In the genomic region with DNA sequence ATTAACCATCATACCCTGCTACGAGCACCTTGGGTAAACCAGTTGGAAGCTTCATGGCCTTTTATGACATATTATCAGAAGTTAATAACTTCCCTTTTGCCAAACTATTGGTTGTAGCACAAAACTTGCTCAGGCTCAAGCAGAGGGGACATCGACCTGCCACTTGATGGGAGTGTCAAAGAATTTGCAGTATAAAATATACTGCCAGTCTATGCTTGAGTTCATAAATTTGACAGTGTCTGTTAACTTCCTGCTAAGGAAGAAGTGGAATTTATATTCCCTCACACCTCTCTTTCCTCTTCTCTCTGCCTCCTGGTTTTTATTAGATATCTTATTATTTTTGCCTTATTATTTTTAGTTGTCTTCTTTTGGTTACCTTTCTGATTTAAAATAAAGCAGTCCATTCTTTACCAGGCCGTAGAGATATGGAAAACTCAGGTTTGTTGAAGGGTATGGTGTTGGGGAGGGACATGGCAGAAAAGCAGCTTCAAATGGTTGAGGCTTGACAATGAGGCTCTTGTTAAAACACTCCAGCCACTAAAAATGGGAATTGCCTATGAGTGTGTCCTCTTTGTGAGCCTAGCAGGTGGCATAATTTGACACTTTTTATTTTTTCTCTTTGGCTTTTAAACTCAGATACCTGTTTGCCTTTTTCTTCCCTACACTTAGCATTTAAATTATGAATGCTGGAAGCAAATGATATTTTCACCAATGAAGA, we compare ENCODE assay signal across 17 cellular contexts.
"Had no signal": no experiment of that assay in that cellular context is flagged by ENCODE, and none has a peak within 500 bp of the region (broad histone marks: within the 10 kb centered on the region; RNA-seq: fewer than 3 reads in every experiment).

No MANE protein-coding gene starts in this region.

- H3K27me3 ChIP-seq: ascending aorta, dorsolateral prefrontal cortex, ovary, upper lobe of right lung had no signal

- H3K4me3 Mint-ChIP-seq: activated CD8-positive, alpha-beta memory T cell treated with anti-CD3 and anti-CD28 coated beads, Interleukin-2, amount 10 ng/mL, durations not matched to agents 7 days and 5 days; activated naive CD8-positive, alpha-beta T cell treated with anti-CD3 and anti-CD28 coated beads, Interleukin-2, amount 10 ng/mL, durations not matched to agents 7 days and 5 days; activated T-cell treated with anti-CD3 and anti-CD28 coated beads, Interleukin-2, amount 50 U/mL, for 4 hours; immature natural killer cell; memory B cell; neural crest cell had no signal

- H3K9me3 ChIP-seq: ascending aorta, ovary, upper lobe of right lung had no signal

- ATAC-seq: activated CD8-positive, alpha-beta memory T cell treated with anti-CD3 and anti-CD28 coated beads, Interleukin-2, amount 10 ng/mL, durations not matched to agents 7 days and 5 days; activated T-cell treated with anti-CD3 and anti-CD28 coated beads, Interleukin-2, amount 50 U/mL, for 4 hours; left cardiac atrium; stimulated activated naive CD8-positive, alpha-beta T cell treated with anti-CD3 and anti-CD28 coated beads, Interleukin-15, Interleukin-2, amounts not matched to agents 100 U/mL and 50 U/mL, for 24 hours; upper lobe of right lung had no signal

- H3K4me3 ChIP-seq: ascending aorta, dorsolateral prefrontal cortex, ovary, upper lobe of right lung had no signal

- H3K4me1 ChIP-seq: ascending aorta, upper lobe of right lung had no signal

- H3K27me3 Mint-ChIP-seq: activated naive CD8-positive, alpha-beta T cell treated with anti-CD3 and anti-CD28 coated beads, Interleukin-2, amount 10 ng/mL, durations not matched to agents 7 days and 5 days; memory B cell had no signal

- H3K36me3 ChIP-seq: ascending aorta, ovary, upper lobe of right lung had no signal

- H3K27ac Mint-ChIP-seq: activated CD8-positive, alpha-beta memory T cell treated with anti-CD3 and anti-CD28 coated beads, Interleukin-2, amount 10 ng/mL, durations not matched to agents 7 days and 5 days; activated naive CD8-positive, alpha-beta T cell treated with anti-CD3 and anti-CD28 coated beads, Interleukin-2, amount 10 ng/mL, durations not matched to agents 7 days and 5 days; memory B cell had no signal

- H3K9me3 Mint-ChIP-seq: immature natural killer cell, memory B cell had no signal

- H3K27ac ChIP-seq: ascending aorta, ovary, upper lobe of right lung had no signal

- H3K36me3 Mint-ChIP-seq: immature natural killer cell had no signal

- DNase-seq: activated CD4-positive, alpha-beta T cell treated with anti-CD3 and anti-CD28 coated beads, Interleukin-2, amount 50 U/mL, for 48 hours; activated CD4-positive, CD25-positive, alpha-beta regulatory T cell treated with anti-CD3 and anti-CD28 coated beads, Interleukin-2, amount 50 U/mL, for 72 hours; activated CD8-positive, alpha-beta memory T cell treated with anti-CD3 and anti-CD28 coated beads, Interleukin-2, amount 10 ng/mL, durations not matched to agents 7 days and 5 days; activated gamma-delta T cell; activated naive CD8-positive, alpha-beta T cell treated with anti-CD3 and anti-CD28 coated beads, Interleukin-2, amount 10 ng/mL, durations not matched to agents 7 days and 5 days; activated T-cell treated with anti-CD3 and anti-CD28 coated beads, Interleukin-2, amount 50 U/mL, for 4 hours; dorsolateral prefrontal cortex; immature natural killer cell; left cardiac atrium; ovary; stimulated activated CD4-positive, alpha-beta T cell treated with anti-CD3 and anti-CD28 coated beads, Interleukin-2, amount 100 ng/mL, for 48 hours; stimulated activated naive CD8-positive, alpha-beta T cell treated with anti-CD3 and anti-CD28 coated beads, Interleukin-15, Interleukin-2, amounts not matched to agents 100 U/mL and 50 U/mL, for 24 hours; T-helper 9 cell; upper lobe of right lung had no signal
